Comparison of ENCODE assay signal across 8 cellular contexts in the genomic region with DNA sequence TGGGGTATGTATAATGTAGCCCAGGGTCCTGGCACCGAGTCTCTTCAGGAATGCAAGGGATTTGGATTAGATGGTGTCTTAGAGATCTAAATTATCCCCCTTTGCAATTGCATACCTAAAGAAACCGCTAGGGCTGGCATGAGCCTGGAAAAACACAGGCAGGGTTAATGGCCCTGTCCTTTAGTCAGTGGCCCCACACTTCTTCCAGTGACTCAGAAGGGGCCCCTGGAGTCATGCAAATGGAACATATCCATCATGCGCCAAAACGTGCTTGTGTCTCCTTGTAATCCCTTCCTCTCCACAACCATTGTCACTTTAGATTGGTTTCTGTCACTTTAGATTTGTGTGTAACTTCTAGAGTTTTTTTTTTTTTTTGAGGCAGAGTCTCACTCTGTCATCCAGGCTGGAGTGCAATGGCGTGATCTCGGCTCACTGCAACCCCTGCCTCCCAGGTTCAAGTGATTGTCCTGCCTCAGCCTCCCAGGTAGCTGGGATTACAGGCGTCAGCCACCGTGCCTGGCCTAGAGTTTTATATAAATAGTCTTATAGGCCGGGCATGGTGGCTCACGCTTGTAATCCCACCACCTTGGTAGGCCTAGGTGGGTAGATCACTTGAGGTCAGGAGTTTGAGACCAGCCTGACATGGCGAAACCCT. TPM values are rescaled to one million over a fixed set of nuclear protein-coding genes. Genes with fewer than 3 reads are reported as not detected.
DNase-seq lines count a peak whose midpoint lies in the region; ATAC-seq and TF ChIP-seq lines count a peak whose summit lies in the region.

No MANE protein-coding gene starts in this region.

- H3K4me3 ChIP-seq in left ventricle myocardium inferior = peak overlapping the region; percentile 73
- H3K4me3 ChIP-seq in MM.1S (ENCODE audit: low read length) = peak overlapping the region; percentile 95
- H3K4me3 ChIP-seq in lower leg skin (ENCODE audit: low read depth, poor library complexity, severe bottlenecking) = peak overlapping the region; percentile 51

- no peaks in the 10 kb centered on the region; the same call in 1 of the 2 replicates for H3K79me2 ChIP-seq in MM.1S (ENCODE audit: low read length)

- WGBS in lower leg skin, 2 donors = 77 to 80% methylated on average over 11 of the region's 11 CpGs

- no peaks in the 10 kb centered on the region for H3K27me3 Mint-ChIP-seq in stimulated activated naive B cell treated with anti-CD40 and anti-IgM and Interleukin-4, amounts not matched to agents 10 μg/mL and 1 μg/mL and 100 μg/mL, for 72 hours

- no peak for DNase-seq in left ventricle myocardium inferior
- no peak for DNase-seq in Right ventricle myocardium superior
- no peak for DNase-seq in MM.1S
- no peak for DNase-seq in lower leg skin (ENCODE audit: low spot score in 2 of 2)
- no peak for DNase-seq in stimulated activated naive B cell treated with anti-CD40 and anti-IgM and Interleukin-4, amounts not matched to agents 10 μg/mL and 1 μg/mL and 100 μg/mL, for 72 hours
- DNase-seq in KG1 (lab: John Stamatoyannopoulos, UW) = no peak

- H3K27me3 ChIP-seq in left ventricle myocardium inferior (ENCODE audit: low read depth) (peaks cover 19% of the 10 kb centered on the region), MM.1S (replicated peaks; ENCODE audit: insufficient read depth, low read length) (no peaks in the 10 kb centered on the region)

- H3K4me2 ChIP-seq in MM.1S (ENCODE audit: low read depth, low read length) = peak overlapping the region; percentile 86

- H3F3A ChIP-seq in MM.1S (ENCODE audit: insufficient read depth, low read length) = peaks cover 19% of the 10 kb centered on the region

- no peaks in the 10 kb centered on the region for H3K9me3 ChIP-seq in left ventricle myocardium inferior (replicated peaks)
- no peaks in the 10 kb centered on the region for H3K9me3 ChIP-seq in MM.1S (replicated peaks; ENCODE audit: insufficient read depth, low read length)

- H3K36me3 ChIP-seq in left ventricle myocardium inferior = no peaks in the 10 kb centered on the region
- no peaks in the 10 kb centered on the region for H3K36me3 ChIP-seq in MM.1S (replicated peaks; ENCODE audit: insufficient read depth, low read length)

- intact Hi-C loops in left ventricle myocardium inferior (cut with micrococcal nuclease) = no loop called here
- intact Hi-C loops in Right ventricle myocardium superior (cut with DNase I) = no loop called here
- intact Hi-C loops in lower leg skin (cut with DNase I; ENCODE audit: low total_unique reads) = no loop called here

- H3K27ac Mint-ChIP-seq in stimulated activated naive B cell treated with anti-CD40 and anti-IgM and Interleukin-4, amounts not matched to agents 10 μg/mL and 1 μg/mL and 100 μg/mL, for 72 hours = peak overlapping the region; percentile 96

- H3K4me1 ChIP-seq in left ventricle myocardium inferior (peaks cover 14% of the 10 kb centered on the region), MM.1S (ENCODE audit: low read length) (peaks cover 9% of the 10 kb centered on the region; the same call in 1 of the 2 replicates)

- H3K4me3 Mint-ChIP-seq in stimulated activated naive B cell treated with anti-CD40 and anti-IgM and Interleukin-4, amounts not matched to agents 10 μg/mL and 1 μg/mL and 100 μg/mL, for 72 hours = peak overlapping the region; percentile 89 to 97

- no peaks in the 10 kb centered on the region for H4K20me1 ChIP-seq in MM.1S (ENCODE audit: insufficient read depth, low read length)

- peak overlapping the region; percentile 98 for H3K9ac ChIP-seq in MM.1S (ENCODE audit: low read length)

- H3K4me1 Mint-ChIP-seq in stimulated activated naive B cell treated with anti-CD40 and anti-IgM and Interleukin-4, amounts not matched to agents 10 μg/mL and 1 μg/mL and 100 μg/mL, for 72 hours = peaks cover 6 to 16% of the 10 kb centered on the region in 2 donors

- H3K9me2 ChIP-seq in MM.1S (replicated peaks; ENCODE audit: insufficient read depth, low read length) = no peaks in the 10 kb centered on the region

- peak overlapping the region; percentile 86; the same call in 1 of the 2 replicates for H2AFZ ChIP-seq in MM.1S (ENCODE audit: low read length)

- no peak for TF ChIP-seq CTCF in left ventricle myocardium inferior (IDR thresholded peaks at IDR 0.05; ENCODE audit: borderline replicate concordance)
- no peak for TF ChIP-seq CTCF in MM.1S (IDR thresholded peaks at IDR 0.05; ENCODE audit: low read length)
- TF ChIP-seq CTCF in lower leg skin (IDR thresholded peaks at IDR 0.05) = no peak

- H3K36me3 Mint-ChIP-seq in stimulated activated naive B cell treated with anti-CD40 and anti-IgM and Interleukin-4, amounts not matched to agents 10 μg/mL and 1 μg/mL and 100 μg/mL, for 72 hours = no peaks in the 10 kb centered on the region

- H3K27ac ChIP-seq in left ventricle myocardium inferior (replicated peaks) (peak overlapping the region; percentile 76), MM.1S (ENCODE audit: low read length) (peak overlapping the region; percentile 97), angular gyrus (ENCODE audit: low read depth, low read length) (peak overlapping the region; percentile 48)

- TF ChIP-seq POLR2A in lower leg skin (IDR thresholded peaks at IDR 0.05) = no peak

- no peaks in the 10 kb centered on the region for H3K9me3 Mint-ChIP-seq in stimulated activated naive B cell treated with anti-CD40 and anti-IgM and Interleukin-4, amounts not matched to agents 10 μg/mL and 1 μg/mL and 100 μg/mL, for 72 hours

- ATAC-seq in Right ventricle myocardium superior (ENCODE audit: poor library complexity) (no peak), HG02678 (IDR thresholded peaks at IDR 0.05; ENCODE audit: unreplicated experiment) (no peak)
- ATAC-seq in stimulated activated naive B cell treated with anti-CD40 and anti-IgM and Interleukin-4, amounts not matched to agents 10 μg/mL and 1 μg/mL and 100 μg/mL, for 72 hours (replicated peaks) = peak; percentile 15 to 43

RNA-seq across cellular contexts. Expression of a gene that starts 8.7 kb away (rescaled TPM):
- 0.44 TPM for total RNA-seq in left ventricle myocardium inferior
- 0.78 TPM for total RNA-seq in Right ventricle myocardium superior
- total RNA-seq in lower leg skin = 1 to 10 TPM in 2 of 4 donors, under 1 TPM in 2; 0.19 to 1.2 (median 0.71) TPM

Comparison
In these comparisons a context has a peak if more than half of its experiments do, and no peak if none do; other contexts are left out.
1. ATAC-seq: peak in stimulated activated naive B cell treated with anti-CD40 and anti-IgM and Interleukin-4, amounts not matched to agents 10 μg/mL and 1 μg/mL and 100 μg/mL, for 72 hours (2 of 2); none in Right ventricle myocardium superior (single experiment) and HG02678 (single experiment).
2. Peak in every context shown above with its lines, with median percentiles within 50 percentile points of each other: H3K27ac ChIP-seq and H3K4me3 ChIP-seq.